1 cellular context compared by ENCODE assay signal in genomic region chr9:127388037-127388855, GRCh38.
TF ChIP-seq lines count a peak whose summit lies in the region.

No MANE protein-coding gene starts in this region.

TF ChIP-seq in IMR-90, 13 proteins besides CTCF, POLR2A, EP300 and RAD21:
- peak; percentile 73 for TF ChIP-seq FOS (IDR thresholded peaks at IDR 0.05; ENCODE audit: low read depth, low read length)
- peak; percentile 82 for TF ChIP-seq CEBPB (IDR thresholded peaks at IDR 0.05; ENCODE audit: low read depth, low read length)
- TF ChIP-seq MAZ (IDR thresholded peaks at IDR 0.05; ENCODE audit: borderline replicate concordance, low read depth, low read length) = no peak
- TF ChIP-seq RFX5 (IDR thresholded peaks at IDR 0.05; ENCODE audit: low read depth, low read length) = no peak
- TF ChIP-seq BHLHE40 (IDR thresholded peaks at IDR 0.05; ENCODE audit: low read depth, low read length) = peak; percentile 94
- no peak for TF ChIP-seq CHD1 (IDR thresholded peaks at IDR 0.05; ENCODE audit: low read depth, low read length)
- TF ChIP-seq NFE2L2 (IDR thresholded peaks at IDR 0.05; ENCODE audit: low read depth, low read length) = no peak
- TF ChIP-seq SMC3 (IDR thresholded peaks at IDR 0.05; ENCODE audit: low read depth, low read length) = no peak
- TF ChIP-seq ELK1 (IDR thresholded peaks at IDR 0.05; ENCODE audit: borderline replicate concordance, low read depth, low read length) = no peak
- no peak for TF ChIP-seq MXI1 (IDR thresholded peaks at IDR 0.05; ENCODE audit: borderline replicate concordance, low read depth, low read length)
- TF ChIP-seq, protein P1, sequence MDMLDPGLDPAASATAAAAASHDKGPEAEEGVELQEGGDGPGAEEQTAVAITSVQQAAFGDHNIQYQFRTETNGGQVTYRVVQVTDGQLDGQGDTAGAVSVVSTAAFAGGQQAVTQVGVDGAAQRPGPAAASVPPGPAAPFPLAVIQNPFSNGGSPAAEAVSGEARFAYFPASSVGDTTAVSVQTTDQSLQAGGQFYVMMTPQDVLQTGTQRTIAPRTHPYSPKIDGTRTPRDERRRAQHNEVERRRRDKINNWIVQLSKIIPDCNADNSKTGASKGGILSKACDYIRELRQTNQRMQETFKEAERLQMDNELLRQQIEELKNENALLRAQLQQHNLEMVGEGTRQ (IDR thresholded peaks at IDR 0.05; ENCODE audit: low read depth, low read length) = peak; percentile 48
- peak; percentile 26; the same call in 1 of the 2 replicates for TF ChIP-seq MAFK (IDR thresholded peaks at IDR 0.05; ENCODE audit: low read depth, low read length)
- TF ChIP-seq RCOR1 (IDR thresholded peaks at IDR 0.05; ENCODE audit: insufficient replicate concordance, low read length) = no peak
